In the genomic region with DNA sequence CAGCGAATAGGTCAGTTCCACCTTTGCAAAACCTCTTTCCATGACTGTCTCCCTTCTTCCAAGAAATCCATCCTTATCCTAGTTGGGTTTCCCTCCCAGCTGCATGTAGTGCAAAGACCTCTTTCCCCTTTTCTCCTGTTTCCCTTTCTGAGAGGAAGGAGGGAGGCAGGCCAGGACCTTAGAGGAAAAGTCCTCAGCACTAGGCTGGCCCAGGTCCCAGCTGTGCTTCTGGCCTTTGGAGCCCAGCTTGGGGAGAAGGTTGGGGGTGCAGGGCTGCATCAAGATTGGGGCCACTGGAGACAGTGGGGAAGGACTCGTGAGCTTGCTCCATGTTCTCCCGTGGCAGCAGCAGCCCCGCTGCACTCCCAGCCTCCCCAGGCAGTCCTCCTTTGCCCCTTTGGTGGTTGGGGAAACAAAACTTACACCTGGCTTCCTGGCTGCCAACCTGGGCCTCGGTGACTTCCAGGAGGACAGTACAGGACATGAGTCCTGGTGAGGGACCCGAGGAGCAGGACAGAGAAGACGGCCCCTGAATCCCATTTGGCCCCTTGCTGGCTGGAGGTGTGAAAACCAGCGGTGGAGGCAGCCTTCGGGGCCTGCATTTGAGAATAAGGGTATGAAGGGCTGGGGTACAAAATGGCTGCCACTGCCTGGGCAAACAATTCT, we compare ENCODE assay signal across 1 cellular context.
TF ChIP-seq lines count a peak whose summit lies in the region.

No MANE protein-coding gene starts in this region.

TF ChIP-seq in HepG2, 621 proteins besides CTCF, POLR2A, EP300 and RAD21 (continued from another document and continues in another):
- TF ChIP-seq TGIF2 (CRISPR knock-in tag; IDR thresholded peaks at IDR 0.05) (no peak), ZNF607 (CRISPR knock-in tag; IDR thresholded peaks at IDR 0.05; ENCODE audit: borderline replicate concordance) (no peak), ZNF879 (CRISPR knock-in tag; IDR thresholded peaks at IDR 0.05) (no peak), TBX3 (IDR thresholded peaks at IDR 0.05; ENCODE audit: borderline replicate concordance) (no peak), RBAK (CRISPR knock-in tag; IDR thresholded peaks at IDR 0.05) (no peak), NPAS2 (CRISPR knock-in tag; IDR thresholded peaks at IDR 0.05; ENCODE audit: borderline replicate concordance) (no peak), NFYB (CRISPR knock-in tag; IDR thresholded peaks at IDR 0.05) (no peak), JARID2 (CRISPR knock-in tag; IDR thresholded peaks at IDR 0.05; ENCODE audit: insufficient replicate concordance) (no peak), HMGA1 (CRISPR knock-in tag; conservative IDR thresholded peaks at IDR 0.05) (no peak), MIXL1 (CRISPR knock-in tag; IDR thresholded peaks at IDR 0.05) (no peak), CHD4 (IDR thresholded peaks at IDR 0.05; ENCODE audit: borderline replicate concordance, low read length) (no peak), JUNB (CRISPR knock-in tag; IDR thresholded peaks at IDR 0.05; ENCODE audit: borderline replicate concordance) (no peak), FOXM1 (CRISPR knock-in tag; IDR thresholded peaks at IDR 0.05) (no peak), GFI1 (CRISPR knock-in tag; IDR thresholded peaks at IDR 0.05; ENCODE audit: borderline replicate concordance) (no peak), THAP11 (CRISPR knock-in tag; IDR thresholded peaks at IDR 0.05) (no peak), POLR2AphosphoS5 (IDR thresholded peaks at IDR 0.05; ENCODE audit: low read depth, low read length) (no peak), ZBTB1 (CRISPR knock-in tag; IDR thresholded peaks at IDR 0.05; ENCODE audit: borderline replicate concordance) (no peak), TP53 (CRISPR knock-in tag; conservative IDR thresholded peaks at IDR 0.05) (no peak), CENPT (CRISPR knock-in tag; IDR thresholded peaks at IDR 0.05; ENCODE audit: low read depth) (no peak), ZNF546 (CRISPR knock-in tag; conservative IDR thresholded peaks at IDR 0.05) (no peak), ZNF260 (CRISPR knock-in tag; IDR thresholded peaks at IDR 0.05; ENCODE audit: borderline replicate concordance, low read depth) (no peak), NFIB (CRISPR knock-in tag; IDR thresholded peaks at IDR 0.05; ENCODE audit: borderline replicate concordance) (0 out of 2 replicates have a peak, but pooled peaks have one; percentile 67), ZNF121 (CRISPR knock-in tag; IDR thresholded peaks at IDR 0.05) (no peak; the same call in 1 of the 2 replicates), MYC (CRISPR knock-in tag; IDR thresholded peaks at IDR 0.05; ENCODE audit: borderline replicate concordance) (no peak), DR1 (CRISPR knock-in tag; IDR thresholded peaks at IDR 0.05) (no peak), ZNF737 (CRISPR knock-in tag; IDR thresholded peaks at IDR 0.05; ENCODE audit: borderline replicate concordance) (no peak), MZF1 (CRISPR knock-in tag; IDR thresholded peaks at IDR 0.05; ENCODE audit: borderline replicate concordance) (no peak), SALL2 (CRISPR knock-in tag; IDR thresholded peaks at IDR 0.05) (no peak), ZNF703 (CRISPR knock-in tag; IDR thresholded peaks at IDR 0.05; ENCODE audit: borderline replicate concordance) (no peak), TBL1XR1 (IDR thresholded peaks at IDR 0.05; ENCODE audit: borderline replicate concordance, low read length, partially characterized antibody) (no peak), CHD2 (IDR thresholded peaks at IDR 0.05; ENCODE audit: low read depth, low read length) (no peak), MXD4 (CRISPR knock-in tag; IDR thresholded peaks at IDR 0.05) (no peak; the same call in 1 of the 2 replicates), ZNF20 (CRISPR knock-in tag; IDR thresholded peaks at IDR 0.05) (no peak), SUZ12 (IDR thresholded peaks at IDR 0.05; ENCODE audit: low read depth, low read length) (no peak), ZNF230 (CRISPR knock-in tag; IDR thresholded peaks at IDR 0.05) (no peak), FOSL1 (CRISPR knock-in tag; IDR thresholded peaks at IDR 0.05; ENCODE audit: borderline replicate concordance) (no peak), AHR (CRISPR knock-in tag; IDR thresholded peaks at IDR 0.05) (no peak), ESRRA (CRISPR knock-in tag; IDR thresholded peaks at IDR 0.05; ENCODE audit: low read depth) (no peak; the same call in 1 of the 2 replicates), ZFP90 (CRISPR knock-in tag; IDR thresholded peaks at IDR 0.05; ENCODE audit: borderline replicate concordance) (no peak)
- TF ChIP-seq, protein P1, sequence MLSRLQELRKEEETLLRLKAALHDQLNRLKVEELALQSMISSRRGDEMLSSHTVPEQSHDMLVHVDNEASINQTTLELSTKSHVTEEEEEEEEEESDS (CRISPR knock-in tag; IDR thresholded peaks at IDR 0.05; ENCODE audit: borderline replicate concordance): no peak
- TF ChIP-seq, protein P2, sequence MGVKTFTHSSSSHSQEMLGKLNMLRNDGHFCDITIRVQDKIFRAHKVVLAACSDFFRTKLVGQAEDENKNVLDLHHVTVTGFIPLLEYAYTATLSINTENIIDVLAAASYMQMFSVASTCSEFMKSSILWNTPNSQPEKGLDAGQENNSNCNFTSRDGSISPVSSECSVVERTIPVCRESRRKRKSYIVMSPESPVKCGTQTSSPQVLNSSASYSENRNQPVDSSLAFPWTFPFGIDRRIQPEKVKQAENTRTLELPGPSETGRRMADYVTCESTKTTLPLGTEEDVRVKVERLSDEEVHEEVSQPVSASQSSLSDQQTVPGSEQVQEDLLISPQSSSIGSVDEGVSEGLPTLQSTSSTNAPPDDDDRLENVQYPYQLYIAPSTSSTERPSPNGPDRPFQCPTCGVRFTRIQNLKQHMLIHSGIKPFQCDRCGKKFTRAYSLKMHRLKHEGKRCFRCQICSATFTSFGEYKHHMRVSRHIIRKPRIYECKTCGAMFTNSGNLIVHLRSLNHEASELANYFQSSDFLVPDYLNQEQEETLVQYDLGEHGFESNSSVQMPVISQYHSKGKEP (CRISPR knock-in tag; IDR thresholded peaks at IDR 0.05): no peak
- TF ChIP-seq, protein P3, sequence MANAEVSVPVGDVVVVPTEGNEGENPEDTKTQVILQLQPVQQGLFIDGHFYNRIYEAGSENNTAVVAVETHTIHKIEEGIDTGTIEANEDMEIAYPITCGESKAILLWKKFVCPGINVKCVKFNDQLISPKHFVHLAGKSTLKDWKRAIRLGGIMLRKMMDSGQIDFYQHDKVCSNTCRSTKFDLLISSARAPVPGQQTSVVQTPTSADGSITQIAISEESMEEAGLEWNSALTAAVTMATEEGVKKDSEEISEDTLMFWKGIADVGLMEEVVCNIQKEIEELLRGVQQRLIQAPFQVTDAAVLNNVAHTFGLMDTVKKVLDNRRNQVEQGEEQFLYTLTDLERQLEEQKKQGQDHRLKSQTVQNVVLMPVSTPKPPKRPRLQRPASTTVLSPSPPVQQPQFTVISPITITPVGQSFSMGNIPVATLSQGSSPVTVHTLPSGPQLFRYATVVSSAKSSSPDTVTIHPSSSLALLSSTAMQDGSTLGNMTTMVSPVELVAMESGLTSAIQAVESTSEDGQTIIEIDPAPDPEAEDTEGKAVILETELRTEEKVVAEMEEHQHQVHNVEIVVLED (CRISPR knock-in tag; IDR thresholded peaks at IDR 0.05; ENCODE audit: borderline replicate concordance): no peak
- TF ChIP-seq, protein P4, sequence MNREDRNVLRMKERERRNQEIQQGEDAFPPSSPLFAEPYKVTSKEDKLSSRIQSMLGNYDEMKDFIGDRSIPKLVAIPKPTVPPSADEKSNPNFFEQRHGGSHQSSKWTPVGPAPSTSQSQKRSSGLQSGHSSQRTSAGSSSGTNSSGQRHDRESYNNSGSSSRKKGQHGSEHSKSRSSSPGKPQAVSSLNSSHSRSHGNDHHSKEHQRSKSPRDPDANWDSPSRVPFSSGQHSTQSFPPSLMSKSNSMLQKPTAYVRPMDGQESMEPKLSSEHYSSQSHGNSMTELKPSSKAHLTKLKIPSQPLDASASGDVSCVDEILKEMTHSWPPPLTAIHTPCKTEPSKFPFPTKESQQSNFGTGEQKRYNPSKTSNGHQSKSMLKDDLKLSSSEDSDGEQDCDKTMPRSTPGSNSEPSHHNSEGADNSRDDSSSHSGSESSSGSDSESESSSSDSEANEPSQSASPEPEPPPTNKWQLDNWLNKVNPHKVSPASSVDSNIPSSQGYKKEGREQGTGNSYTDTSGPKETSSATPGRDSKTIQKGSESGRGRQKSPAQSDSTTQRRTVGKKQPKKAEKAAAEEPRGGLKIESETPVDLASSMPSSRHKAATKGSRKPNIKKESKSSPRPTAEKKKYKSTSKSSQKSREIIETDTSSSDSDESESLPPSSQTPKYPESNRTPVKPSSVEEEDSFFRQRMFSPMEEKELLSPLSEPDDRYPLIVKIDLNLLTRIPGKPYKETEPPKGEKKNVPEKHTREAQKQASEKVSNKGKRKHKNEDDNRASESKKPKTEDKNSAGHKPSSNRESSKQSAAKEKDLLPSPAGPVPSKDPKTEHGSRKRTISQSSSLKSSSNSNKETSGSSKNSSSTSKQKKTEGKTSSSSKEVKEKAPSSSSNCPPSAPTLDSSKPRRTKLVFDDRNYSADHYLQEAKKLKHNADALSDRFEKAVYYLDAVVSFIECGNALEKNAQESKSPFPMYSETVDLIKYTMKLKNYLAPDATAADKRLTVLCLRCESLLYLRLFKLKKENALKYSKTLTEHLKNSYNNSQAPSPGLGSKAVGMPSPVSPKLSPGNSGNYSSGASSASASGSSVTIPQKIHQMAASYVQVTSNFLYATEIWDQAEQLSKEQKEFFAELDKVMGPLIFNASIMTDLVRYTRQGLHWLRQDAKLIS (CRISPR knock-in tag; IDR thresholded peaks at IDR 0.05): 0 out of 2 replicates have a peak, but pooled peaks have one; percentile 37
- TF ChIP-seq, protein P5, sequence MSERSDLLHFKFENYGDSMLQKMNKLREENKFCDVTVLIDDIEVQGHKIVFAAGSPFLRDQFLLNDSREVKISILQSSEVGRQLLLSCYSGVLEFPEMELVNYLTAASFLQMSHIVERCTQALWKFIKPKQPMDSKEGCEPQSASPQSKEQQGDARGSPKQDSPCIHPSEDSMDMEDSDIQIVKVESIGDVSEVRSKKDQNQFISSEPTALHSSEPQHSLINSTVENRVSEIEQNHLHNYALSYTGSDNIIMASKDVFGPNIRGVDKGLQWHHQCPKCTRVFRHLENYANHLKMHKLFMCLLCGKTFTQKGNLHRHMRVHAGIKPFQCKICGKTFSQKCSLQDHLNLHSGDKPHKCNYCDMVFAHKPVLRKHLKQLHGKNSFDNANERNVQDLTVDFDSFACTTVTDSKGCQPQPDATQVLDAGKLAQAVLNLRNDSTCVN (CRISPR knock-in tag; IDR thresholded peaks at IDR 0.05; ENCODE audit: borderline replicate concordance): 0 out of 2 replicates have a peak, but pooled peaks have one; percentile 11
- TF ChIP-seq, protein P6, sequence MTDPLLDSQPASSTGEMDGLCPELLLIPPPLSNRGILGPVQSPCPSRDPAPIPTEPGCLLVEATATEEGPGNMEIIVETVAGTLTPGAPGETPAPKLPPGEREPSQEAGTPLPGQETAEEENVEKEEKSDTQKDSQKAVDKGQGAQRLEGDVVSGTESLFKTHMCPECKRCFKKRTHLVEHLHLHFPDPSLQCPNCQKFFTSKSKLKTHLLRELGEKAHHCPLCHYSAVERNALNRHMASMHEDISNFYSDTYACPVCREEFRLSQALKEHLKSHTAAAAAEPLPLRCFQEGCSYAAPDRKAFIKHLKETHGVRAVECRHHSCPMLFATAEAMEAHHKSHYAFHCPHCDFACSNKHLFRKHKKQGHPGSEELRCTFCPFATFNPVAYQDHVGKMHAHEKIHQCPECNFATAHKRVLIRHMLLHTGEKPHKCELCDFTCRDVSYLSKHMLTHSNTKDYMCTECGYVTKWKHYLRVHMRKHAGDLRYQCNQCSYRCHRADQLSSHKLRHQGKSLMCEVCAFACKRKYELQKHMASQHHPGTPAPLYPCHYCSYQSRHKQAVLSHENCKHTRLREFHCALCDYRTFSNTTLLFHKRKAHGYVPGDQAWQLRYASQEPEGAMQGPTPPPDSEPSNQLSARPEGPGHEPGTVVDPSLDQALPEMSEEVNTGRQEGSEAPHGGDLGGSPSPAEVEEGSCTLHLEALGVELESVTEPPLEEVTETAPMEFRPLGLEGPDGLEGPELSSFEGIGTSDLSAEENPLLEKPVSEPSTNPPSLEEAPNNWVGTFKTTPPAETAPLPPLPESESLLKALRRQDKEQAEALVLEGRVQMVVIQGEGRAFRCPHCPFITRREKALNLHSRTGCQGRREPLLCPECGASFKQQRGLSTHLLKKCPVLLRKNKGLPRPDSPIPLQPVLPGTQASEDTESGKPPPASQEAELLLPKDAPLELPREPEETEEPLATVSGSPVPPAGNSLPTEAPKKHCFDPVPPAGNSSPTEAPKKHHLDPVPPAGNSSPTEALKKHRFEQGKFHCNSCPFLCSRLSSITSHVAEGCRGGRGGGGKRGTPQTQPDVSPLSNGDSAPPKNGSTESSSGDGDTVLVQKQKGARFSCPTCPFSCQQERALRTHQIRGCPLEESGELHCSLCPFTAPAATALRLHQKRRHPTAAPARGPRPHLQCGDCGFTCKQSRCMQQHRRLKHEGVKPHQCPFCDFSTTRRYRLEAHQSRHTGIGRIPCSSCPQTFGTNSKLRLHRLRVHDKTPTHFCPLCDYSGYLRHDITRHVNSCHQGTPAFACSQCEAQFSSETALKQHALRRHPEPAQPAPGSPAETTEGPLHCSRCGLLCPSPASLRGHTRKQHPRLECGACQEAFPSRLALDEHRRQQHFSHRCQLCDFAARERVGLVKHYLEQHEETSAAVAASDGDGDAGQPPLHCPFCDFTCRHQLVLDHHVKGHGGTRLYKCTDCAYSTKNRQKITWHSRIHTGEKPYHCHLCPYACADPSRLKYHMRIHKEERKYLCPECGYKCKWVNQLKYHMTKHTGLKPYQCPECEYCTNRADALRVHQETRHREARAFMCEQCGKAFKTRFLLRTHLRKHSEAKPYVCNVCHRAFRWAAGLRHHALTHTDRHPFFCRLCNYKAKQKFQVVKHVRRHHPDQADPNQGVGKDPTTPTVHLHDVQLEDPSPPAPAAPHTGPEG (CRISPR knock-in tag; IDR thresholded peaks at IDR 0.05): no peak; the same call in 1 of the 2 replicates
- TF ChIP-seq, protein P7, sequence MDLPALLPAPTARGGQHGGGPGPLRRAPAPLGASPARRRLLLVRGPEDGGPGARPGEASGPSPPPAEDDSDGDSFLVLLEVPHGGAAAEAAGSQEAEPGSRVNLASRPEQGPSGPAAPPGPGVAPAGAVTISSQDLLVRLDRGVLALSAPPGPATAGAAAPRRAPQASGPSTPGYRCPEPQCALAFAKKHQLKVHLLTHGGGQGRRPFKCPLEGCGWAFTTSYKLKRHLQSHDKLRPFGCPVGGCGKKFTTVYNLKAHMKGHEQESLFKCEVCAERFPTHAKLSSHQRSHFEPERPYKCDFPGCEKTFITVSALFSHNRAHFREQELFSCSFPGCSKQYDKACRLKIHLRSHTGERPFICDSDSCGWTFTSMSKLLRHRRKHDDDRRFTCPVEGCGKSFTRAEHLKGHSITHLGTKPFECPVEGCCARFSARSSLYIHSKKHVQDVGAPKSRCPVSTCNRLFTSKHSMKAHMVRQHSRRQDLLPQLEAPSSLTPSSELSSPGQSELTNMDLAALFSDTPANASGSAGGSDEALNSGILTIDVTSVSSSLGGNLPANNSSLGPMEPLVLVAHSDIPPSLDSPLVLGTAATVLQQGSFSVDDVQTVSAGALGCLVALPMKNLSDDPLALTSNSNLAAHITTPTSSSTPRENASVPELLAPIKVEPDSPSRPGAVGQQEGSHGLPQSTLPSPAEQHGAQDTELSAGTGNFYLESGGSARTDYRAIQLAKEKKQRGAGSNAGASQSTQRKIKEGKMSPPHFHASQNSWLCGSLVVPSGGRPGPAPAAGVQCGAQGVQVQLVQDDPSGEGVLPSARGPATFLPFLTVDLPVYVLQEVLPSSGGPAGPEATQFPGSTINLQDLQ (CRISPR knock-in tag; IDR thresholded peaks at IDR 0.05): no peak
- TF ChIP-seq, protein P8, sequence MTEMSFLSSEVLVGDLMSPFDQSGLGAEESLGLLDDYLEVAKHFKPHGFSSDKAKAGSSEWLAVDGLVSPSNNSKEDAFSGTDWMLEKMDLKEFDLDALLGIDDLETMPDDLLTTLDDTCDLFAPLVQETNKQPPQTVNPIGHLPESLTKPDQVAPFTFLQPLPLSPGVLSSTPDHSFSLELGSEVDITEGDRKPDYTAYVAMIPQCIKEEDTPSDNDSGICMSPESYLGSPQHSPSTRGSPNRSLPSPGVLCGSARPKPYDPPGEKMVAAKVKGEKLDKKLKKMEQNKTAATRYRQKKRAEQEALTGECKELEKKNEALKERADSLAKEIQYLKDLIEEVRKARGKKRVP (CRISPR knock-in tag; IDR thresholded peaks at IDR 0.05): no peak
